ENCODE assay signal across 22 cellular contexts in genomic region chr12:122609696-122610095, GRCh38.
A peak's percentile ranks its signal among the peaks of the same experiment; 100 is the strongest.
DNase-seq lines count a peak whose midpoint lies in the region; ATAC-seq and TF ChIP-seq lines count a peak whose summit lies in the region.
"Had no signal": no experiment of that assay in that cellular context is flagged by ENCODE, and none has a peak within 500 bp of the region (broad histone marks: within the 10 kb centered on the region; RNA-seq: fewer than 3 reads in every experiment).

No MANE protein-coding gene starts in this region.

- DNase-seq in fibroblast of gingiva (ENCODE audit: low read depth): peak; percentile 23
- no peak for DNase-seq in trophoblast cell
- no peak for DNase-seq in stimulated activated CD4-positive, alpha-beta T cell treated with anti-CD3 and anti-CD28 coated beads, Interleukin-1b, Interleukin-23, amount 100 ng/mL, for 48 hours
- no peak for DNase-seq in SIG-M5 (lab: John Stamatoyannopoulos, UW)
- DNase-seq: 8988T; ACHN; BE2C; C1 segment of cervical spinal cord; CD4-positive, alpha-beta memory T cell; CD4-positive, CD25-positive, alpha-beta regulatory T cell; CD8-positive, alpha-beta memory T cell; COR-L47; DMS 273 treated with DMSO at 0.1 percent for 48 hours; DMS153; DMS53; DMS79; DND-41; GF-D8 had no signal

- POLR2A ChIA-PET in HEK293 (lab: Yijun Ruan, JAX): no interaction called here

- no peak overlapping the region for H2BK5ac ChIP-seq in trophoblast cell (ENCODE audit: low read depth, low read length, poor library complexity)

- H3K9ac ChIP-seq in trophoblast cell (ENCODE audit: low read length): no peak overlapping the region
- H3K9ac ChIP-seq: BLaER1 had no signal

- no peak overlapping the region for H4K12ac ChIP-seq in trophoblast cell (ENCODE audit: low read depth, low read length)

- H3K36me3 ChIP-seq in HEK293 (ENCODE audit: control insufficient read depth in 2 of 2, insufficient read depth in 1 of 2, low read length in 2 of 2) (peaks cover 53 to 87% of the 10 kb centered on the region in 2 experiments), trophoblast cell (ENCODE audit: control insufficient read depth in 1 of 2, insufficient read depth in 2 of 2, low read length in 2 of 2) (peaks cover 13 to 20% of the 10 kb centered on the region in 2 experiments)

- CTCF ChIA-PET in HEK293 (lab: Yijun Ruan, JAX): interaction anchor here (1.6 kb wide), 1 partner anchor 138 kb away, joined by 4 read pairs; no protein-coding TSS in a partner anchor

- H3K4me3 ChIP-seq in HEK293 (ENCODE audit: low read depth, low read length) (no peak overlapping the region), trophoblast cell (ENCODE audit: low read depth, low read length) (no peak overlapping the region)
- H3K4me3 ChIP-seq: BLaER1 had no signal

- no peak overlapping the region for H3K23ac ChIP-seq in trophoblast cell (ENCODE audit: low read length)

- no peak overlapping the region for H3K4me2 ChIP-seq in trophoblast cell (ENCODE audit: low read length)
- H3K4me2 ChIP-seq: BLaER1 had no signal

- no peaks in the 10 kb centered on the region for H3K4me1 ChIP-seq in HEK293 (ENCODE audit: control insufficient read depth, insufficient read depth, low read length)
- peaks cover 4 to 6% of the 10 kb centered on the region in 2 experiments for H3K4me1 ChIP-seq in trophoblast cell (ENCODE audit: control insufficient read depth in 1 of 2, insufficient read depth in 2 of 2, low read length in 2 of 2)
- H3K4me1 ChIP-seq: BE2C, BLaER1 had no signal

- WGBS in trophoblast cell (ENCODE audit: extremely low coverage, insufficient coverage, insufficient read length): no CpG with 5 or more reads among the region's 2 CpGs

- H2BK120ac ChIP-seq in trophoblast cell (ENCODE audit: insufficient read depth, low read length, poor library complexity): no peak overlapping the region

- H3K4ac ChIP-seq in trophoblast cell (ENCODE audit: low read depth, low read length): no peak overlapping the region

- no peaks in the 10 kb centered on the region for H3K9me3 ChIP-seq in HEK293 (ENCODE audit: control insufficient read depth, insufficient read depth, low read depth, low read length)
- H3K9me3 ChIP-seq in trophoblast cell (ENCODE audit: insufficient read depth, low read depth, low read length): no peaks in the 10 kb centered on the region
- H3K9me3 ChIP-seq: BE2C, BLaER1 had no signal

- no peak overlapping the region for H3K14ac ChIP-seq in trophoblast cell (ENCODE audit: low read length)

- H3K27me3 ChIP-seq in trophoblast cell (ENCODE audit: insufficient read depth, low read length): no peaks in the 10 kb centered on the region
- H3K27me3 ChIP-seq: BE2C, BLaER1 had no signal

- no peaks in the 10 kb centered on the region for H3K79me2 ChIP-seq in trophoblast cell (ENCODE audit: control insufficient read depth, insufficient read depth, low read length, poor library complexity)

- H3K27ac ChIP-seq in HEK293 (ENCODE audit: extremely low read depth, low read depth, low read length): no peak overlapping the region
- H3K27ac ChIP-seq in trophoblast cell (ENCODE audit: low read depth, low read length): peak overlapping the region; percentile 2
- H3K27ac ChIP-seq: BLaER1 had no signal

- ATAC-seq in HG02870 (IDR thresholded peaks at IDR 0.05; ENCODE audit: unreplicated experiment): no peak
- ATAC-seq in HG03097 (IDR thresholded peaks at IDR 0.05; ENCODE audit: low FRiP score, unreplicated experiment): no peak

- TF ChIP-seq CTCF in HEK293 (tag by site-specific recombination; IDR thresholded peaks at IDR 0.05): no peak

- H2BK12ac ChIP-seq in trophoblast cell (ENCODE audit: low read length): no peak overlapping the region

- H3K18ac ChIP-seq in trophoblast cell (ENCODE audit: low read length): no peak overlapping the region

- H2AFZ ChIP-seq in trophoblast cell (ENCODE audit: insufficient read depth, low read length, poor library complexity): peak overlapping the region; percentile 3

- peak overlapping the region; percentile 27 for H4K91ac ChIP-seq in trophoblast cell (ENCODE audit: low read depth, low read length)

- H3K79me1 ChIP-seq in trophoblast cell (ENCODE audit: low read length): peaks cover 4% of the 10 kb centered on the region

- H4K8ac ChIP-seq in trophoblast cell (ENCODE audit: low read depth, low read length): no peak overlapping the region

- no peak overlapping the region for H2AK5ac ChIP-seq in trophoblast cell (ENCODE audit: low read length)

TF ChIP-seq in HEK293, 187 proteins besides CTCF, POLR2A, EP300 and RAD21:
- TF ChIP-seq ZBTB17 (tag by site-specific recombination; IDR thresholded peaks at IDR 0.05) (peak; percentile 97), ZNF707 (tag by site-specific recombination; IDR thresholded peaks at IDR 0.05) (no peak)
